In genomic region chr3:127337911-127338531, GRCh38 we compare ENCODE assay signal across 15 cellular contexts. TPM values are rescaled to one million over a fixed set of nuclear protein-coding genes. Genes with fewer than 3 reads are reported as not detected.
"Had no signal": no experiment of that assay in that cellular context is flagged by ENCODE, and none has a peak within 500 bp of the region (broad histone marks: within the 10 kb centered on the region; RNA-seq: fewer than 3 reads in every experiment).

No MANE protein-coding gene starts in this region.

- ATAC-seq: activated CD8-positive, alpha-beta T cell treated with anti-CD3 and anti-CD28 coated beads for 36 hours; mucosa of descending colon; naive thymus-derived CD8-positive, alpha-beta T cell; psoas muscle had no signal

- H3K27ac ChIP-seq: epithelial cell of prostate, psoas muscle, sigmoid colon, uterus had no signal

- H3K9me3 ChIP-seq: uterus had no signal

- DNase-seq: activated CD8-positive, alpha-beta memory T cell treated with anti-CD3 and anti-CD28 coated beads, Interleukin-2, amount 50 U/mL, for 48 hours; activated CD8-positive, alpha-beta T cell treated with anti-CD3 and anti-CD28 coated beads for 36 hours; effector CD8-positive, alpha-beta T cell; mucosa of descending colon; naive thymus-derived CD8-positive, alpha-beta T cell; nucleus accumbens; psoas muscle; sigmoid colon; stimulated activated CD8-positive, alpha-beta memory T cell treated with anti-CD3 and anti-CD28 coated beads, Interleukin-4, amount 100 ng/mL, for 48 hours; T-helper 9 cell; uterus had no signal

- H3K36me3 ChIP-seq: sigmoid colon, uterus had no signal

- H3K4me3 ChIP-seq: mucosa of descending colon, psoas muscle, sigmoid colon, uterus had no signal

- FAIRE-seq: colon had no signal

- H3K4me1 ChIP-seq: psoas muscle, uterus had no signal

RNA-seq across cellular contexts. Expression of gene PRR20G, which starts 50.2 kb away (rescaled TPM):
- total RNA-seq: activated CD8-positive, alpha-beta T cell treated with anti-CD3 and anti-CD28 coated beads for 36 hours; cardiac septum; mucosa of descending colon; naive thymus-derived CD8-positive, alpha-beta T cell; psoas muscle; sigmoid colon; uterus had no signal
- polyA plus RNA-seq: adipose tissue; naive thymus-derived CD8-positive, alpha-beta T cell; psoas muscle; sigmoid colon had no signal
